8 cellular contexts compared by ENCODE assay signal in the genomic region with DNA sequence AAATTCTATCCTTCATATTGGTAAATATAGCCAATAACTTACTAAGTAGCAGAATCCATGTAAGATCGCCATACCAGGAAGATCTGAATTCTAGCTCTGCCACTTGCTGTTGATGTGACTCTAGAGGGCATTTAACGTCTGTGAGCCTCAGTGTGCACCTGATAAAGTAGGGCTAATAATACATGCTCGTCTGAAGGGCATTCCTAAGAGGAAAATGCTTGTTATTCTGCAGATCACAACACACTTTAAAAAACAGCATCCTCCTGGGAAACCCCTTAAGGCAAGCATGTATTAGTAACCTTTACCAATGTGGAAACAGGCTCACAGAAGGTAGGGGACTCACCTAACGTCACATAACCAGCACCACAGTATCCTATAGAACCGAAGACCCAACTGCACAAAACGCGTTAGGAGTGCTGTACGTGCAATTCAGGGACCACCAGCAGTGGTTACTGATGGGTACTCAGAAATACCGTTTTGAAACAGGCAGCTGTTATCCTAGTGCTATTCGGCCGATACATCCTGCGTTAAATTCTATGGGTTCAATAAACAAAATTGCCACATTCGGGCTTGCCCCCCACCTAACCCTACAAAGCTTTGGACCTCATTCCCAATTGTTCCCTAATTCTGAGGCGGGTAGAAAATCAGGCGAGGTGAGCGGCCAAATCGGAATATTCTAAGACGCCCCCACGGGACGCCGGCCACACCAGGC. TPM values are rescaled to one million over a fixed set of nuclear protein-coding genes. Genes with fewer than 3 reads are reported as not detected.
DNase-seq lines count a peak whose midpoint lies in the region; ATAC-seq and TF ChIP-seq lines count a peak whose summit lies in the region.

No MANE protein-coding gene starts in this region.

- ATAC-seq in heart right ventricle, result no peak
- ATAC-seq in left cardiac atrium, result no peak
- peak; percentile 16 for ATAC-seq in HG02884 (IDR thresholded peaks at IDR 0.05; ENCODE audit: unreplicated experiment)
- no peak for ATAC-seq in HG02571 (IDR thresholded peaks at IDR 0.05; ENCODE audit: unreplicated experiment)

- peak overlapping the region; percentile 85 for H3K27ac Mint-ChIP-seq in nephron progenitor cell

- H3K4me3 Mint-ChIP-seq in nephron progenitor cell, result peak overlapping the region; percentile 96

- H3K27me3 ChIP-seq in heart right ventricle, result no peaks in the 10 kb centered on the region

- WGBS in heart right ventricle, 2 donors, result 7 to 9% methylated on average over 21 of the region's 21 CpGs

- intact Hi-C loops in heart right ventricle (cut with DNase I), result no loop called here
- intact Hi-C loops in left cardiac atrium (cut with DNase I), result no loop called here

- no peaks in the 10 kb centered on the region for H3K27me3 Mint-ChIP-seq in nephron progenitor cell (ENCODE audit: low read depth, poor library complexity)

- peak overlapping the region; percentile 15 to 72 (median 67) for H3K4me3 ChIP-seq in heart right ventricle

- DNase-seq in heart right ventricle, result no peak
- no peak for DNase-seq in left cardiac atrium
- DNase-seq in NCI-H82 treated with DMSO at 0.1 percent for 48 hours (lab: John Stamatoyannopoulos, UW; ENCODE audit: unreplicated experiment), result peak; percentile 21
- DNase-seq in dermis blood vessel endothelial cell, result peak; percentile 41
- DNase-seq in nephron progenitor cell, result no peak
- DNase-seq in central memory CD4-positive, alpha-beta T cell, result no peak

- H3K9me3 ChIP-seq in heart right ventricle, result no peaks in the 10 kb centered on the region

- H3K36me3 Mint-ChIP-seq in nephron progenitor cell (ENCODE audit: low read depth), result peaks cover 27% of the 10 kb centered on the region

- peaks cover 0 to 19% (median 14%) of the 10 kb centered on the region in 9 donors for H3K4me1 ChIP-seq in heart right ventricle

- peaks cover 35% of the 10 kb centered on the region for H3K4me1 Mint-ChIP-seq in nephron progenitor cell

- H3K36me3 ChIP-seq in heart right ventricle, result no peaks in the 10 kb centered on the region

- H3K9me3 Mint-ChIP-seq in nephron progenitor cell, result peaks cover 15% of the 10 kb centered on the region

- TF ChIP-seq CTCF in heart right ventricle (IDR thresholded peaks at IDR 0.05) (no peak), nephron progenitor cell (IDR thresholded peaks at IDR 0.05) (no peak)

- peak overlapping the region in 1 of 10 donors; percentile 67 for H3K27ac ChIP-seq in heart right ventricle

RNA-seq across cellular contexts. Expression of a gene that starts 0.8 kb away (rescaled TPM):
- 1 to 10 TPM in 1 of 10 donors, under 1 TPM in 9; 0.11 to 1.9 (median 0.33) TPM for total RNA-seq in heart right ventricle
- under 1 TPM; 0.03 to 0.07 TPM for polyA plus RNA-seq in heart right ventricle
- under 1 TPM in 1 of 2 donors, not detected in 1; 0.62 TPM for total RNA-seq in left cardiac atrium
- 12.6 and 39.3 TPM in 2 replicates for total RNA-seq in dermis blood vessel endothelial cell

RNA-seq across cellular contexts. Expression of a gene that starts 46.4 kb away (rescaled TPM):
- under 1 TPM in 1 of 10 donors, not detected in 9; 0.09 TPM for total RNA-seq in heart right ventricle
- polyA plus RNA-seq in heart right ventricle, result under 1 TPM in 1 of 2 donors, not detected in 1; 0.01 TPM
- total RNA-seq in left cardiac atrium, result not detected
- not detected in 2 replicates for total RNA-seq in dermis blood vessel endothelial cell

Comparison
In these comparisons a context has a peak if more than half of its experiments do, and no peak if none do; other contexts are left out.
1. DNase-seq: peak in NCI-H82 treated with DMSO at 0.1 percent for 48 hours (single experiment) and dermis blood vessel endothelial cell (single experiment); none in heart right ventricle (0 of 2), left cardiac atrium (single experiment), nephron progenitor cell (single experiment) and central memory CD4-positive, alpha-beta T cell (single experiment).